In genomic region chr3:14178247-14179113, GRCh38 we compare ENCODE assay signal across 8 cellular contexts. TPM values are rescaled to one million over a fixed set of nuclear protein-coding genes. Genes with fewer than 3 reads are reported as not detected.
A peak's percentile ranks its signal among the peaks of the same experiment; 100 is the strongest.
DNase-seq lines count a peak whose midpoint lies in the region; ATAC-seq, FAIRE-seq and TF ChIP-seq lines count a peak whose summit lies in the region.

Gene LSM3 (plus strand): TSS chr3:14178817. CDS start chr3:14178861, 44 bp downstream.
Gene XPC (minus strand): TSS chr3:14178601. CDS start chr3:14178568, 33 bp downstream.

- H3K27ac ChIP-seq in adipose tissue (ENCODE audit: low read depth, low read length) (no peak within 1 kb of the TSS), cardiac muscle cell (peak within 1 kb of the TSS; percentile 94), parathyroid adenoma (peak within 1 kb of the TSS; percentile 89), tibial nerve (peak within 1 kb of the TSS; percentile 85 to 99 (median 98))

- H3K9ac ChIP-seq in parathyroid adenoma, result peak within 1 kb of the TSS; percentile 90

- H3K27ac Mint-ChIP-seq in T-cell, result peak within 1 kb of the TSS; percentile 98 to 100

- H3K4me3 Mint-ChIP-seq in T-cell, result peak within 1 kb of the TSS; percentile 91 to 100 (median 98)

- peak; percentile 95 to 99 for TF ChIP-seq EP300 in tibial nerve (IDR thresholded peaks at IDR 0.05)

- peaks cover 26% of the 10 kb centered on the region for H3K79me2 ChIP-seq in parathyroid adenoma

- no peaks in the 10 kb centered on the region for H3K27me3 Mint-ChIP-seq in T-cell

- peak within 1 kb of the TSS; percentile 91 for H3K4me3 ChIP-seq in cardiac muscle cell
- peak within 1 kb of the TSS; percentile 84 for H3K4me3 ChIP-seq in parathyroid adenoma (ENCODE audit: low read depth, low read length)
- H3K4me3 ChIP-seq in tibial nerve, result peak within 1 kb of the TSS; percentile 79 to 99 (median 93)

- POLR2A ChIA-PET in T-cell (lab: Charles Lee), result interaction anchor here (0.6 to 3.1 kb wide), 26 partner anchors 10 to 1626 kb away, joined by 3 to 78 read pairs (median 4); partner anchors contain the start of genes CHCHD4 (in 2 of the 2), TMEM43 (in 2 of the 2) and CCDC174 (in 1 of the 2)

- peak within 1 kb of the TSS; percentile 90 for H3K4me2 ChIP-seq in parathyroid adenoma (ENCODE audit: low read length)

- peaks cover 10% of the 10 kb centered on the region for H3K4me1 ChIP-seq in cardiac muscle cell (ENCODE audit: low read depth)
- peaks cover 4% of the 10 kb centered on the region for H3K4me1 ChIP-seq in parathyroid adenoma
- peaks cover 0 to 71% (median 19%) of the 10 kb centered on the region in 4 donors for H3K4me1 ChIP-seq in tibial nerve

- H3K36me3 Mint-ChIP-seq in T-cell, result peaks cover 19% of the 10 kb centered on the region

- no peaks in the 10 kb centered on the region for H3K9me3 Mint-ChIP-seq in T-cell

- DNase-seq in GM12891 (ENCODE audit: insufficient read length, low spot score) (peak; percentile 73), NCI-H1436 treated with DMSO at 0.1 percent for 48 hours (lab: John Stamatoyannopoulos, UW) (peak; percentile 94), T-cell (peak; percentile 93 to 99 (median 97)), cardiac muscle cell (ENCODE audit: low read depth in 1 of 2, low spot score in 1 of 2) (peak; percentile 99), tibial nerve (ENCODE audit: low spot score in 2 of 2) (peak; percentile 95 to 97)

- peak; percentile 98 for FAIRE-seq in GM12891 (lab: Jason Lieb, UNC)

- H3K36me3 ChIP-seq in cardiac muscle cell (peaks cover 18% of the 10 kb centered on the region), parathyroid adenoma (ENCODE audit: control insufficient read depth, insufficient read depth, low read length) (no peaks in the 10 kb centered on the region), tibial nerve (peaks cover 0 to 23% (median 0%) of the 10 kb centered on the region in 3 donors)

- H2AFZ ChIP-seq in parathyroid adenoma, result peak within 1 kb of the TSS; percentile 95

- CTCF ChIA-PET in T-cell (lab: Charles Lee), result interaction anchor here (0.6 to 3.7 kb wide), 13 partner anchors 9 to 1601 kb away, joined by 3 to 18 read pairs (median 6); partner anchors contain the start of genes CCDC174 (in 1 of the 2), CHCHD4 (in 1 of the 2) and TMEM43 (in 1 of the 2)

- H3K4me1 Mint-ChIP-seq in T-cell, result peaks cover 70 to 80% (median 75%) of the 10 kb centered on the region in 3 donors

- WGBS in adipose tissue, 3 donors, result 0% methylated on average over 62 to 78 of the region's 78 CpGs
- 0% methylated on average over 49 to 77 of the region's 78 CpGs for WGBS in tibial nerve, 2 donors

- TF ChIP-seq POLR2A in GM12891 (IDR thresholded peaks at IDR 0.05; ENCODE audit: low read depth, low read length) (peak; percentile 83), tibial nerve (IDR thresholded peaks at IDR 0.05) (peak; percentile 45 to 98)

- TF ChIP-seq CTCF in cardiac muscle cell (IDR thresholded peaks at IDR 0.05; ENCODE audit: low read depth, low read length) (no peak), parathyroid adenoma (IDR thresholded peaks at IDR 0.05) (no peak), tibial nerve (IDR thresholded peaks at IDR 0.05) (peak in 2 of 5 experiments; percentile 26 to 54)

- no peaks in the 10 kb centered on the region for H3K27me3 ChIP-seq in cardiac muscle cell
- no peaks in the 10 kb centered on the region for H3K27me3 ChIP-seq in parathyroid adenoma (ENCODE audit: control insufficient read depth, insufficient read depth, low read length)
- no peaks in the 10 kb centered on the region for H3K27me3 ChIP-seq in tibial nerve

- ATAC-seq in HG02840 (IDR thresholded peaks at IDR 0.05; ENCODE audit: low FRiP score, unreplicated experiment), result peak; percentile 91
- peak; percentile 89 to 98 (median 94) for ATAC-seq in T-cell (replicated peaks in 1 of 4)

- no peaks in the 10 kb centered on the region for H3K9me3 ChIP-seq in cardiac muscle cell (ENCODE audit: low read depth)
- no peaks in the 10 kb centered on the region for H3K9me3 ChIP-seq in parathyroid adenoma (ENCODE audit: control insufficient read depth, low read length)
- H3K9me3 ChIP-seq in tibial nerve, result no peaks in the 10 kb centered on the region

TF ChIP-seq in GM12891, 5 proteins besides CTCF, POLR2A, EP300 and RAD21:
- TF ChIP-seq SPI1 (IDR thresholded peaks at IDR 0.05; ENCODE audit: low read depth, low read length) (no peak), POU2F2 (IDR thresholded peaks at IDR 0.05; ENCODE audit: low read depth, low read length) (peak; percentile 58), PAX5 (IDR thresholded peaks at IDR 0.05; ENCODE audit: insufficient read depth, low read length, severe bottlenecking) (no peak), TAF1 (IDR thresholded peaks at IDR 0.05; ENCODE audit: low read depth, low read length) (peak; percentile 71), POLR2AphosphoS5 (IDR thresholded peaks at IDR 0.05; ENCODE audit: low read depth, low read length) (peak; percentile 85)

RNA-seq across cellular contexts. Expression of gene LSM3, which starts in this region (rescaled TPM):
- polyA plus RNA-seq in GM12891 (2012; ENCODE audit: low read depth, missing spikeins), result 21.3 TPM
- total RNA-seq in T-cell (1 to 10 TPM; 6.7 to 8.4 (median 7.3) TPM), cardiac muscle cell (5.9 and 11.2 TPM in 2 replicates), tibial nerve (1 to 10 TPM; 4.8 to 7.9 (median 5.8) TPM)
- polyA plus RNA-seq in adipose tissue (10 to 100 TPM in 2 of 3 donors, 1 to 10 TPM in 1; 6.3 to 20.7 (median 11.0) TPM), cardiac muscle cell (27.2 and 32.2 TPM in 2 replicates)

RNA-seq across cellular contexts. Expression of gene XPC, which starts in this region (rescaled TPM):
- polyA plus RNA-seq in GM12891 (2012; ENCODE audit: low read depth, missing spikeins), result 23.6 TPM
- 10 to 100 TPM; 67.8 to 90.7 (median 76.9) TPM for total RNA-seq in T-cell
- polyA plus RNA-seq in adipose tissue, result 10 to 100 TPM; 14.6 to 16.9 (median 16.8) TPM
- total RNA-seq in cardiac muscle cell, result 29.0 and 37.7 TPM in 2 replicates
- 26.6 and 38.8 TPM in 2 replicates for polyA plus RNA-seq in cardiac muscle cell
- 10 to 100 TPM; 47.7 to 77.1 (median 61.3) TPM for total RNA-seq in tibial nerve
